24 cellular contexts compared by ENCODE assay signal in genomic region chr3:168951368-168951767, GRCh38.
DNase-seq lines count a peak whose midpoint lies in the region; ATAC-seq, FAIRE-seq and TF ChIP-seq lines count a peak whose summit lies in the region.
"Had no signal": no experiment of that assay in that cellular context is flagged by ENCODE, and none has a peak within 500 bp of the region (broad histone marks: within the 10 kb centered on the region; RNA-seq: fewer than 3 reads in every experiment).

No MANE protein-coding gene starts in this region.

- no peaks in the 10 kb centered on the region for H3K79me2 ChIP-seq in HepG2 (ENCODE audit: insufficient read depth, low read length)
- H3K79me2 ChIP-seq in Karpas-422 (ENCODE audit: low read length): no peaks in the 10 kb centered on the region

- CTCF ChIA-PET in HepG2 (lab: Yijun Ruan, JAX; ENCODE audit: low intra/inter-chr PET ratio, low total read pairs): no interaction called here

- no peak overlapping the region for H3K4me3 ChIP-seq in HepG2 (replicated peaks in 1 of 3; ENCODE audit: insufficient read depth in 1 of 3, low read depth in 2 of 3, low read length in 3 of 3)
- no peak overlapping the region for H3K4me3 ChIP-seq in right lobe of liver
- H3K4me3 ChIP-seq in Karpas-422 (ENCODE audit: low read length): no peak overlapping the region
- H3K4me3 ChIP-seq: BLaER1 treated with 17β-estradiol and CSF1 and Interleukin-3, amounts not matched to agents 10 nM and 100 nM; GM23248; K562 had no signal

- ATAC-seq in HepG2 (peak; percentile 47), right lobe of liver (no peak), foreskin keratinocyte (peak; percentile 93)
- ATAC-seq: K562 had no signal

- no peaks in the 10 kb centered on the region for H3K27me3 ChIP-seq in HepG2 (ENCODE audit: control insufficient read depth in 1 of 2, insufficient read depth in 2 of 2, low read length in 2 of 2)
- no peaks in the 10 kb centered on the region for H3K27me3 ChIP-seq in right lobe of liver
- no peaks in the 10 kb centered on the region for H3K27me3 ChIP-seq in foreskin keratinocyte
- H3K27me3 ChIP-seq in Karpas-422 (ENCODE audit: low read length): no peaks in the 10 kb centered on the region
- H3K27me3 ChIP-seq: BLaER1 treated with 17β-estradiol and CSF1 and Interleukin-3, amounts not matched to agents 10 nM and 100 nM had no signal

- FAIRE-seq in HepG2 (lab: Jason Lieb, UNC): no peak
- no peak for FAIRE-seq in urothelium cell line (lab: Jason Lieb, UNC)
- no peak for FAIRE-seq in frontal cortex (lab: Jason Lieb, UNC)
- FAIRE-seq: G401.6, GM12892, K562, RCC 7860 had no signal

- H3K27ac ChIP-seq in HepG2 (ENCODE audit: extremely low read length, insufficient read depth, low read length) (no peak overlapping the region), right lobe of liver (no peak overlapping the region), foreskin keratinocyte (no peak overlapping the region), Karpas-422 (ENCODE audit: low read length) (no peak overlapping the region)
- H3K27ac ChIP-seq: BLaER1 treated with 17β-estradiol and CSF1 and Interleukin-3, amounts not matched to agents 10 nM and 100 nM; GM23248 had no signal

- no peak for TF ChIP-seq POLR2A in HepG2 (IDR thresholded peaks at IDR 0.05; ENCODE audit: insufficient read depth in 1 of 2, low read depth in 2 of 2, low read length in 2 of 2)
- no peak for TF ChIP-seq POLR2A in right lobe of liver (IDR thresholded peaks at IDR 0.05)

- WGBS in HepG2 (ENCODE audit: low lambda C conversion rate): 10% methylated on average over 4 of the region's 4 CpGs
- WGBS in right lobe of liver (ENCODE audit: insufficient coverage, low coverage, low lambda C conversion rate, missing lambda C conversion rate): 52% methylated on average over 4 of the region's 4 CpGs

- in situ Hi-C loops in HepG2 (cut with HindIII; ENCODE audit: extremely low pct_ligation_motif_present, low pct_unique_long_range_greater_than_20kb): no loop called here

- POLR2A ChIA-PET in HepG2 (lab: Yijun Ruan, JAX): no interaction called here

- H4K20me1 ChIP-seq in HepG2 (ENCODE audit: insufficient read depth, low read length): no peaks in the 10 kb centered on the region
- no peaks in the 10 kb centered on the region for H4K20me1 ChIP-seq in Karpas-422 (ENCODE audit: insufficient read depth, low read depth, low read length)
- H4K20me1 ChIP-seq: BLaER1 treated with 17β-estradiol and CSF1 and Interleukin-3, amounts not matched to agents 10 nM and 100 nM had no signal

- TF ChIP-seq EP300 in HepG2 (IDR thresholded peaks at IDR 0.05; ENCODE audit: low read depth in 2 of 2, low read length in 2 of 2): no peak
- TF ChIP-seq EP300 in HepG2 (CRISPR knock-in tag; IDR thresholded peaks at IDR 0.05; ENCODE audit: borderline replicate concordance): no peak

- H2AFZ ChIP-seq in HepG2 (ENCODE audit: low read length) (no peak overlapping the region), Karpas-422 (ENCODE audit: low read length) (no peak overlapping the region)
- H2AFZ ChIP-seq: GM23248 had no signal

- H3K9ac ChIP-seq in HepG2 (ENCODE audit: insufficient read depth, low read depth, low read length): no peak overlapping the region
- no peak overlapping the region for H3K9ac ChIP-seq in Karpas-422 (ENCODE audit: low read length)
- H3K9ac ChIP-seq: BLaER1 treated with 17β-estradiol and CSF1 and Interleukin-3, amounts not matched to agents 10 nM and 100 nM; GM23248 had no signal

- BruUV-seq in HepG2 (replicated peaks; lab: Mats Ljungman, UMichigan): no TSS peak

- DNase-seq in HepG2 (ENCODE audit: low spot score) (peak; percentile 24), right lobe of liver (no peak), SW480 (ENCODE audit: low spot score) (peak; percentile 69), foreskin keratinocyte (peak; percentile 63 to 79), urothelium cell line (ENCODE audit: low spot score) (peak; percentile 39), frontal cortex (ENCODE audit: low spot score in 2 of 2) (no peak), GOT3 (lab: John Stamatoyannopoulos, UW) (no peak), Karpas-422 (no peak)
- DNase-seq: 8988T; Caco-2; CD4-positive, alpha-beta memory T cell; DND-41; NCI-H1105; NCI-H2081; NCI-H2171 treated with DMSO at 0.1 percent for 48 hours; NCI-H524 treated with DMSO at 0.1 percent for 48 hours; NCI-H82; SHP77 had no signal

- H3K9me3 ChIP-seq in HepG2 (ENCODE audit: low read length): no peaks in the 10 kb centered on the region
- H3K9me3 ChIP-seq in right lobe of liver: no peaks in the 10 kb centered on the region
- no peaks in the 10 kb centered on the region for H3K9me3 ChIP-seq in Karpas-422 (ENCODE audit: low read length)
- H3K9me3 ChIP-seq: BLaER1 treated with 17β-estradiol and CSF1 and Interleukin-3, amounts not matched to agents 10 nM and 100 nM; Caco-2 had no signal

- H3K9me2 ChIP-seq in Karpas-422 (replicated peaks; ENCODE audit: insufficient read depth, low read length): no peaks in the 10 kb centered on the region

- H3K36me3 ChIP-seq in HepG2 (replicated peaks in 1 of 2; ENCODE audit: control insufficient read depth in 1 of 2, insufficient read depth in 2 of 2, low read length in 2 of 2) (no peaks in the 10 kb centered on the region), right lobe of liver (no peaks in the 10 kb centered on the region), Karpas-422 (ENCODE audit: insufficient read depth, low read length) (no peaks in the 10 kb centered on the region)
- H3K36me3 ChIP-seq: BLaER1 treated with 17β-estradiol and CSF1 and Interleukin-3, amounts not matched to agents 10 nM and 100 nM had no signal

- TF ChIP-seq RAD21 in HepG2 (CRISPR knock-in tag; IDR thresholded peaks at IDR 0.05): no peak

- intact Hi-C loops in HepG2 (cut with micrococcal nuclease; ENCODE audit: unreplicated experiment): loop anchor here (5.0 to 10.0 kb wide), 4 partner anchors 84 to 711 kb away; partner anchors contain the start of gene MECOM
- intact Hi-C loops in right lobe of liver (cut with DNase I): no loop called here

- H3K4me1 ChIP-seq in HepG2 (ENCODE audit: insufficient read depth, low read length) (no peaks in the 10 kb centered on the region), right lobe of liver (no peaks in the 10 kb centered on the region), foreskin keratinocyte (peaks cover 8% of the 10 kb centered on the region), Karpas-422 (ENCODE audit: low read length) (no peaks in the 10 kb centered on the region)
- H3K4me1 ChIP-seq: BLaER1 treated with 17β-estradiol and CSF1 and Interleukin-3, amounts not matched to agents 10 nM and 100 nM had no signal

- TF ChIP-seq CTCF in HepG2 (CRISPR knock-in tag; IDR thresholded peaks at IDR 0.05): no peak
- no peak for TF ChIP-seq CTCF in right lobe of liver (IDR thresholded peaks at IDR 0.05)
- TF ChIP-seq CTCF in foreskin keratinocyte (conservative IDR thresholded peaks at IDR 0.05): no peak

- H3K4me2 ChIP-seq in HepG2 (ENCODE audit: low read depth, low read length): no peak overlapping the region
- H3K4me2 ChIP-seq in Karpas-422 (ENCODE audit: low read depth, low read length, poor library complexity, severe bottlenecking): no peak overlapping the region
- H3K4me2 ChIP-seq: BLaER1 treated with 17β-estradiol and CSF1 and Interleukin-3, amounts not matched to agents 10 nM and 100 nM had no signal

TF ChIP-seq in HepG2, 621 proteins besides CTCF, POLR2A, EP300 and RAD21:
- TF ChIP-seq ZSCAN12 (CRISPR knock-in tag; IDR thresholded peaks at IDR 0.05) (no peak), TCF12 (IDR thresholded peaks at IDR 0.05) (no peak), TCF12 (CRISPR knock-in tag; IDR thresholded peaks at IDR 0.05) (no peak), ZNF124 (CRISPR knock-in tag; IDR thresholded peaks at IDR 0.05) (no peak)

Comparison
In these comparisons a context has a peak if more than half of its experiments do, and no peak if none do; other contexts are left out.
1. ATAC-seq: peak in HepG2 (single experiment) and foreskin keratinocyte (single experiment); none in right lobe of liver (0 of 4).
2. DNase-seq: peak in HepG2 (single experiment), SW480 (single experiment), foreskin keratinocyte (2 of 2) and urothelium cell line (single experiment); none in right lobe of liver (0 of 3), frontal cortex (0 of 2), GOT3 (single experiment) and Karpas-422 (single experiment).